1 cellular context compared by ENCODE assay signal in genomic region chr6:100455230-100456124, GRCh38.
TF ChIP-seq lines count a peak whose summit lies in the region.

No MANE protein-coding gene starts in this region.

TF ChIP-seq in GM23338, 12 proteins besides CTCF, POLR2A, EP300 and RAD21 (continued from another document):
- TF ChIP-seq ZNF462 (CRISPR knock-in tag; IDR thresholded peaks at IDR 0.05) (no peak), POLR2AphosphoS5 (IDR thresholded peaks at IDR 0.05; ENCODE audit: low read depth) (no peak), STAT1 (IDR thresholded peaks at IDR 0.05; ENCODE audit: unreplicated experiment) (no peak), EZH2phosphoT487 (IDR thresholded peaks at IDR 0.05; ENCODE audit: unreplicated experiment) (peak; percentile 97), REST (IDR thresholded peaks at IDR 0.05; ENCODE audit: unreplicated experiment) (no peak), ZNF331 (CRISPR knock-in tag; IDR thresholded peaks at IDR 0.05; ENCODE audit: low read depth) (no peak), ZNF114 (CRISPR knock-in tag; IDR thresholded peaks at IDR 0.05) (no peak)
TF ChIP-seq in GM23338: peak in this region for 2.
